8 cellular contexts compared by ENCODE assay signal in genomic region chr11:46237248-46238077, GRCh38. TPM values are rescaled to one million over a fixed set of nuclear protein-coding genes. Genes with fewer than 3 reads are reported as not detected.
A peak's percentile ranks its signal among the peaks of the same experiment; 100 is the strongest.
DNase-seq lines count a peak whose midpoint lies in the region; ATAC-seq and TF ChIP-seq lines count a peak whose summit lies in the region.

No MANE protein-coding gene starts in this region.

- intact Hi-C loops in dendritic cell treated with granulocyte-macrophage colony-stimulating factor and Interleukin-4, amounts not matched to agents 40 ng/mL and 50 ng/mL, for 4 days (cut with micrococcal nuclease): loop anchor here (5.0 kb wide), 1 partner anchor 110 kb away; no protein-coding TSS in a partner anchor

- H3K36me3 Mint-ChIP-seq in dendritic cell treated with granulocyte-macrophage colony-stimulating factor and Interleukin-4, amounts not matched to agents 40 ng/mL and 50 ng/mL, for 4 days (ENCODE audit: low read depth): no peaks in the 10 kb centered on the region

- H3K9me3 ChIP-seq in liver (ENCODE audit: control insufficient read depth in 4 of 4, low read length in 3 of 4): peaks cover 0 to 5% (median 1%) of the 10 kb centered on the region in 4 donors

- peak; percentile 80 for DNase-seq in DMS53 (lab: John Stamatoyannopoulos, UW)
- DNase-seq in NCI-H146 treated with DMSO at 0.1 percent for 48 hours (lab: John Stamatoyannopoulos, UW; ENCODE audit: unreplicated experiment): peak; percentile 22
- peak; percentile 73 for DNase-seq in activated CD4-positive, alpha-beta T cell treated with anti-CD3 and anti-CD28 coated beads for 48 hours
- DNase-seq in stimulated activated CD4-positive, alpha-beta T cell treated with anti-CD3 and anti-CD28 coated beads, Interleukin-4, amount 100 ng/mL, for 48 hours (ENCODE audit: low read depth in 2 of 2): peak; percentile 49 to 51

- H3K9me3 Mint-ChIP-seq in dendritic cell treated with granulocyte-macrophage colony-stimulating factor and Interleukin-4, amounts not matched to agents 40 ng/mL and 50 ng/mL, for 4 days: no peaks in the 10 kb centered on the region

- WGBS in liver: 8% methylated on average over 59 of the region's 59 CpGs

- no peak for ATAC-seq in GM18867 (IDR thresholded peaks at IDR 0.05; ENCODE audit: unreplicated experiment)
- ATAC-seq in GM21528 (IDR thresholded peaks at IDR 0.05; ENCODE audit: low FRiP score, unreplicated experiment): no peak

- H3K27me3 ChIP-seq in liver (ENCODE audit: control insufficient read depth in 4 of 4, insufficient read depth in 4 of 4, low read length in 3 of 4): peaks cover 0 to 7% (median 1%) of the 10 kb centered on the region in 4 donors

- H3K4me1 Mint-ChIP-seq in dendritic cell treated with granulocyte-macrophage colony-stimulating factor and Interleukin-4, amounts not matched to agents 40 ng/mL and 50 ng/mL, for 4 days (ENCODE audit: low read depth): peaks cover 38% of the 10 kb centered on the region

- H3K4me3 Mint-ChIP-seq in dendritic cell treated with granulocyte-macrophage colony-stimulating factor and Interleukin-4, amounts not matched to agents 40 ng/mL and 50 ng/mL, for 4 days: peak overlapping the region; percentile 76

- TF ChIP-seq RAD21 in liver (IDR thresholded peaks at IDR 0.05): no peak

- H3K36me3 ChIP-seq in liver (ENCODE audit: control insufficient read depth in 4 of 4, insufficient read depth in 3 of 4, low read depth in 1 of 4, low read length in 3 of 4): no peaks in the 10 kb centered on the region

- peaks cover 4 to 22% (median 10%) of the 10 kb centered on the region in 4 donors for H3K4me1 ChIP-seq in liver (ENCODE audit: control insufficient read depth in 4 of 4, insufficient read depth in 4 of 4, low read length in 3 of 4)

- H3K4me3 ChIP-seq in liver (ENCODE audit: low read depth in 1 of 3, low read length in 3 of 3): peak overlapping the region in 1 of 3 donors; percentile 46

- peaks cover 3% of the 10 kb centered on the region for H3K27me3 Mint-ChIP-seq in dendritic cell treated with granulocyte-macrophage colony-stimulating factor and Interleukin-4, amounts not matched to agents 40 ng/mL and 50 ng/mL, for 4 days

- TF ChIP-seq CTCF in liver (IDR thresholded peaks at IDR 0.05; ENCODE audit: low read depth, low read length, missing input control): no peak

- H3K9ac ChIP-seq in liver (ENCODE audit: low read depth in 1 of 2, low read length in 2 of 2): no peak overlapping the region

- H3K27ac Mint-ChIP-seq in dendritic cell treated with granulocyte-macrophage colony-stimulating factor and Interleukin-4, amounts not matched to agents 40 ng/mL and 50 ng/mL, for 4 days: peak overlapping the region; percentile 94

- H3K27ac ChIP-seq in liver (ENCODE audit: low read depth in 1 of 2, low read length in 2 of 2): peak overlapping the region; percentile 53 to 74

TF ChIP-seq in liver, 16 proteins besides CTCF, POLR2A, EP300 and RAD21:
- no peak for TF ChIP-seq ATF3 (IDR thresholded peaks at IDR 0.05)
- TF ChIP-seq TAF1 (conservative IDR thresholded peaks at IDR 0.05): no peak
- no peak for TF ChIP-seq HNF4G (IDR thresholded peaks at IDR 0.05)
- no peak for TF ChIP-seq EGR1 (IDR thresholded peaks at IDR 0.05; ENCODE audit: low read depth in 2 of 2)
- no peak for TF ChIP-seq HNF4A (conservative IDR thresholded peaks at IDR 0.05)
- TF ChIP-seq JUND (IDR thresholded peaks at IDR 0.05): no peak
- no peak for TF ChIP-seq RXRA (IDR thresholded peaks at IDR 0.05)
- TF ChIP-seq GABPA (IDR thresholded peaks at IDR 0.05 in 1 of 2, conservative IDR thresholded peaks at IDR 0.05 in 1 of 2): no peak
- TF ChIP-seq YY1 (IDR thresholded peaks at IDR 0.05): no peak
- no peak for TF ChIP-seq FOXA1 (IDR thresholded peaks at IDR 0.05)
- no peak for TF ChIP-seq NR2F2 (IDR thresholded peaks at IDR 0.05)
- TF ChIP-seq SP1 (IDR thresholded peaks at IDR 0.05): no peak
- no peak for TF ChIP-seq MAX (IDR thresholded peaks at IDR 0.05)
- no peak for TF ChIP-seq ZBTB33 (IDR thresholded peaks at IDR 0.05)
TF ChIP-seq in liver: peak in this region for 0.

RNA-seq across cellular contexts. Expression of gene CREB3L1, which starts 40.0 kb away (rescaled TPM):
- 1 to 10 TPM in 1 of 2 donors, under 1 TPM in 1; 0.17 to 1.3 TPM for total RNA-seq in liver
- polyA plus RNA-seq in liver: under 1 TPM; 0.14 to 0.50 TPM

Comparison
In these comparisons a context has a peak if more than half of its experiments do, and no peak if none do; other contexts are left out.
1. DNase-seq: peak in every context shown above with its lines; median percentile 80 in DMS53; 73 in activated CD4-positive, alpha-beta T cell treated with anti-CD3 and anti-CD28 coated beads for 48 hours; 50 in stimulated activated CD4-positive, alpha-beta T cell treated with anti-CD3 and anti-CD28 coated beads, Interleukin-4, amount 100 ng/mL, for 48 hours; 22 in NCI-H146 treated with DMSO at 0.1 percent for 48 hours.